1 cellular context compared by ENCODE assay signal in the genomic region with DNA sequence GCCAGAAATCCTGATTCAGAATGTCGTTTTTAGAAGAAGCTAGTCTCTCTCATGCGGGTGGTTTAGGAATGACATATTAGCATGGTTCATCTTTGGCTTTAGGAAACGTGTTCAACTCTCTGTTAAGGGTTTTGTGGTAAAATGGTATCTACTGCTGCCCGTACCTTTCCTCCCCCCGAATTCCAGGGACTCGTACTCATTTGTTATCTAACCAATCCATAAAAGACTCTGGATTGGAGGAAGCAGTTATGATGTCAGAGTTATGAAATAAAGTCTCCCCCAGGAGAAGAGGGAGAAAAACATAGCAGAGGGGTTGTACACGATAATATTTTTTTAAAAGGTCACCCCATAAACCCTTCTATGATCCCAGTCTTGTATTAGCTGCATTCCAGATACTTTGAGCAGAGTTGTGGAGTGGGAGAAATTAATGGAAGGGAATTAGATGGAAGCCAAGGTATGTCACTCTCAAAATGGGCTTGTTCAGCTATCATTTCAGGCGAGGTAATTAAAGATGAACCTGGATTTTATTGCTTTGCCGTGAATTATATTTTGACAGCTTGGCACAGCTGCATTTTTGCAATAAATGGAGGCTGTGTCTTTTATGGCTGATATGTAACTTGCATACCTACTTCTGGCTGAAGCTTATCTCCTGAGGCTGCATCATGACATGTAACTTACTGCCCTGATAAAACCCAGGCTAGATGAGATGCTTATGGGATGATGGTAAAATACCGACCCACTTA.
TF ChIP-seq lines count a peak whose summit lies in the region.

No MANE protein-coding gene starts in this region.

TF ChIP-seq in IMR-90, 13 proteins besides CTCF, POLR2A, EP300 and RAD21 (continued from another document):
- TF ChIP-seq, protein P1, sequence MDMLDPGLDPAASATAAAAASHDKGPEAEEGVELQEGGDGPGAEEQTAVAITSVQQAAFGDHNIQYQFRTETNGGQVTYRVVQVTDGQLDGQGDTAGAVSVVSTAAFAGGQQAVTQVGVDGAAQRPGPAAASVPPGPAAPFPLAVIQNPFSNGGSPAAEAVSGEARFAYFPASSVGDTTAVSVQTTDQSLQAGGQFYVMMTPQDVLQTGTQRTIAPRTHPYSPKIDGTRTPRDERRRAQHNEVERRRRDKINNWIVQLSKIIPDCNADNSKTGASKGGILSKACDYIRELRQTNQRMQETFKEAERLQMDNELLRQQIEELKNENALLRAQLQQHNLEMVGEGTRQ (IDR thresholded peaks at IDR 0.05; ENCODE audit: low read depth, low read length) = no peak
- TF ChIP-seq MAZ (IDR thresholded peaks at IDR 0.05; ENCODE audit: borderline replicate concordance, low read depth, low read length) (no peak), FOS (IDR thresholded peaks at IDR 0.05; ENCODE audit: low read depth, low read length) (0 out of 2 replicates have a peak, but pooled peaks have one; percentile 16)
